In genomic region chr17:65181237-65182061, GRCh38 we compare ENCODE assay signal across 9 cellular contexts. TPM values are rescaled to one million over a fixed set of nuclear protein-coding genes. Genes with fewer than 3 reads are reported as not detected.
DNase-seq lines count a peak whose midpoint lies in the region; ATAC-seq and TF ChIP-seq lines count a peak whose summit lies in the region.
"Had no signal": no experiment of that assay in that cellular context is flagged by ENCODE, and none has a peak within 500 bp of the region (broad histone marks: within the 10 kb centered on the region; RNA-seq: fewer than 3 reads in every experiment).

No MANE protein-coding gene starts in this region.

- in situ Hi-C loops in HAP-1 (cut with MboI; ENCODE audit: low sequenced_read_pairs): no loop called here

- H3K4me3 ChIP-seq in CD8-positive, alpha-beta T cell (ENCODE audit: low read depth, low read length): no peak overlapping the region
- no peak overlapping the region for H3K4me3 ChIP-seq in HAP-1

- no peak for ATAC-seq in CD8-positive, alpha-beta T cell
- ATAC-seq in GM19452 (IDR thresholded peaks at IDR 0.05; ENCODE audit: unreplicated experiment) (peak; percentile 63), HG03432 (IDR thresholded peaks at IDR 0.05; ENCODE audit: unreplicated experiment) (peak; percentile 82)

- H3K27me3 Mint-ChIP-seq in CD8-positive, alpha-beta T cell (ENCODE audit: low read depth): peaks cover 2% of the 10 kb centered on the region
- H3K27me3 Mint-ChIP-seq in activated T-helper 1 cell treated with anti-CD3 and anti-CD28 coated beads, Interleukin-12 subunit alpha, Interleukin-12 subunit beta, Interleukin-2, Interleukin-4 antibody, amounts not matched to agents 30 ng/mL and 10 ng/mL and 1 ng/mL, durations not matched to agents 14 hours and 24 hours and 36 hours (ENCODE audit: insufficient read depth): peaks cover 11% of the 10 kb centered on the region
- peaks cover 10% of the 10 kb centered on the region for H3K27me3 Mint-ChIP-seq in progenitor cell of endocrine pancreas

- H3K9me3 Mint-ChIP-seq in CD8-positive, alpha-beta T cell: no peaks in the 10 kb centered on the region
- peaks cover 12% of the 10 kb centered on the region for H3K9me3 Mint-ChIP-seq in activated T-helper 1 cell treated with anti-CD3 and anti-CD28 coated beads, Interleukin-12 subunit alpha, Interleukin-12 subunit beta, Interleukin-2, Interleukin-4 antibody, amounts not matched to agents 30 ng/mL and 10 ng/mL and 1 ng/mL, durations not matched to agents 14 hours and 24 hours and 36 hours
- no peaks in the 10 kb centered on the region for H3K9me3 Mint-ChIP-seq in progenitor cell of endocrine pancreas (ENCODE audit: low read depth)

- intact Hi-C loops in CD8-positive, alpha-beta T cell (cut with DNase I, micrococcal nuclease): no loop called here
- intact Hi-C loops in activated T-helper 1 cell treated with anti-CD3 and anti-CD28 coated beads, Interleukin-12 subunit alpha, Interleukin-12 subunit beta, Interleukin-2, Interleukin-4 antibody, amounts not matched to agents 30 ng/mL and 10 ng/mL and 1 ng/mL, durations not matched to agents 14 hours and 24 hours and 36 hours (cut with micrococcal nuclease): loop anchor here (1.0 to 5.0 kb wide), 7 partner anchors 8 to 194 kb away; partner anchors contain the start of gene RGS9

- CTCF ChIA-PET in CD8-positive, alpha-beta T cell (lab: Charles Lee): interaction anchor here (0.6 to 2.2 kb wide), 2 partner anchors 17 to 773 kb away, joined by 3 to 10 read pairs; no protein-coding TSS in a partner anchor

- POLR2A ChIA-PET in CD8-positive, alpha-beta T cell (lab: Charles Lee): no interaction called here

- H3K36me3 ChIP-seq in CD8-positive, alpha-beta T cell (ENCODE audit: insufficient read depth, low read length): no peaks in the 10 kb centered on the region
- no peaks in the 10 kb centered on the region for H3K36me3 ChIP-seq in HAP-1 (replicated peaks)

- no peaks in the 10 kb centered on the region for H3K9me3 ChIP-seq in CD8-positive, alpha-beta T cell (ENCODE audit: low read length)
- no peaks in the 10 kb centered on the region for H3K9me3 ChIP-seq in HAP-1

- no peak for TF ChIP-seq CTCF in CD8-positive, alpha-beta T cell (IDR thresholded peaks at IDR 0.05)
- TF ChIP-seq CTCF in progenitor cell of endocrine pancreas (IDR thresholded peaks at IDR 0.05; ENCODE audit: unreplicated experiment): no peak

- peak in 1 of 7 experiments; percentile 13 for DNase-seq in CD8-positive, alpha-beta T cell
- DNase-seq in activated T-helper 1 cell treated with anti-CD3 and anti-CD28 coated beads, Interleukin-12 subunit alpha, Interleukin-12 subunit beta, Interleukin-2, Interleukin-4 antibody, amounts not matched to agents 30 ng/mL and 10 ng/mL and 1 ng/mL, durations not matched to agents 14 hours and 24 hours and 36 hours (ENCODE audit: low spot score): peak; percentile 32
- DNase-seq in kidney tubule cell (ENCODE audit: low spot score) (no peak), HAP-1 (ENCODE audit: low spot score in 2 of 2) (no peak), NCI-H2227 (lab: John Stamatoyannopoulos, UW; ENCODE audit: unreplicated experiment) (no peak), progenitor cell of endocrine pancreas (ENCODE audit: low spot score, unreplicated experiment) (no peak)
- DNase-seq: activated gamma-delta T cell treated with Interleukin-2 at 50 U/mL for 16 hours had no signal

- peaks cover 41% of the 10 kb centered on the region for H3K4me1 ChIP-seq in CD8-positive, alpha-beta T cell (ENCODE audit: insufficient read depth, low read length)
- no peaks in the 10 kb centered on the region for H3K4me1 ChIP-seq in HAP-1

- peak overlapping the region; percentile 78 for H3K27ac Mint-ChIP-seq in CD8-positive, alpha-beta T cell
- peak overlapping the region; percentile 78 for H3K27ac Mint-ChIP-seq in activated T-helper 1 cell treated with anti-CD3 and anti-CD28 coated beads, Interleukin-12 subunit alpha, Interleukin-12 subunit beta, Interleukin-2, Interleukin-4 antibody, amounts not matched to agents 30 ng/mL and 10 ng/mL and 1 ng/mL, durations not matched to agents 14 hours and 24 hours and 36 hours
- H3K27ac Mint-ChIP-seq in progenitor cell of endocrine pancreas: no peak overlapping the region

- H3K4me3 Mint-ChIP-seq in CD8-positive, alpha-beta T cell: no peak overlapping the region
- H3K4me3 Mint-ChIP-seq in activated T-helper 1 cell treated with anti-CD3 and anti-CD28 coated beads, Interleukin-12 subunit alpha, Interleukin-12 subunit beta, Interleukin-2, Interleukin-4 antibody, amounts not matched to agents 30 ng/mL and 10 ng/mL and 1 ng/mL, durations not matched to agents 14 hours and 24 hours and 36 hours: peak overlapping the region; percentile 31
- no peak overlapping the region for H3K4me3 Mint-ChIP-seq in progenitor cell of endocrine pancreas (ENCODE audit: low read depth)

- H3K27me3 ChIP-seq in CD8-positive, alpha-beta T cell (ENCODE audit: insufficient read depth, low read length): no peaks in the 10 kb centered on the region
- no peaks in the 10 kb centered on the region for H3K27me3 ChIP-seq in HAP-1 (ENCODE audit: low read depth)

- no peaks in the 10 kb centered on the region for H3K36me3 Mint-ChIP-seq in CD8-positive, alpha-beta T cell
- peaks cover 11% of the 10 kb centered on the region for H3K36me3 Mint-ChIP-seq in activated T-helper 1 cell treated with anti-CD3 and anti-CD28 coated beads, Interleukin-12 subunit alpha, Interleukin-12 subunit beta, Interleukin-2, Interleukin-4 antibody, amounts not matched to agents 30 ng/mL and 10 ng/mL and 1 ng/mL, durations not matched to agents 14 hours and 24 hours and 36 hours (ENCODE audit: low read depth)
- no peaks in the 10 kb centered on the region for H3K36me3 Mint-ChIP-seq in progenitor cell of endocrine pancreas (ENCODE audit: insufficient read depth)

- H3K4me1 Mint-ChIP-seq in CD8-positive, alpha-beta T cell (ENCODE audit: low read depth): peaks cover 49% of the 10 kb centered on the region
- peaks cover 79% of the 10 kb centered on the region for H3K4me1 Mint-ChIP-seq in activated T-helper 1 cell treated with anti-CD3 and anti-CD28 coated beads, Interleukin-12 subunit alpha, Interleukin-12 subunit beta, Interleukin-2, Interleukin-4 antibody, amounts not matched to agents 30 ng/mL and 10 ng/mL and 1 ng/mL, durations not matched to agents 14 hours and 24 hours and 36 hours (ENCODE audit: low read depth)
- H3K4me1 Mint-ChIP-seq in progenitor cell of endocrine pancreas (ENCODE audit: low read depth): peaks cover 18% of the 10 kb centered on the region

- no peak overlapping the region for H3K27ac ChIP-seq in CD8-positive, alpha-beta T cell (ENCODE audit: low read depth, low read length)

RNA-seq across cellular contexts. Expression of gene RGS9, which starts 44.3 kb away (rescaled TPM):
- 1 to 10 TPM; 1.1 to 1.6 TPM for total RNA-seq in CD8-positive, alpha-beta T cell
- total RNA-seq in activated T-helper 1 cell treated with anti-CD3 and anti-CD28 coated beads, Interleukin-12 subunit alpha, Interleukin-12 subunit beta, Interleukin-2, Interleukin-4 antibody, amounts not matched to agents 30 ng/mL and 10 ng/mL and 1 ng/mL, durations not matched to agents 14 hours and 24 hours and 36 hours: 1.1 and 1.8 TPM in 2 replicates
- total RNA-seq in progenitor cell of endocrine pancreas: 8.5 and 8.7 TPM in 2 replicates
